Comparison of ENCODE assay signal across 16 cellular contexts in genomic region chr5:34552129-34552528, GRCh38.
DNase-seq lines count a peak whose midpoint lies in the region; ATAC-seq and TF ChIP-seq lines count a peak whose summit lies in the region.
"Had no signal": no experiment of that assay in that cellular context is flagged by ENCODE, and none has a peak within 500 bp of the region (broad histone marks: within the 10 kb centered on the region; RNA-seq: fewer than 3 reads in every experiment).

No MANE protein-coding gene starts in this region.

- CTCF ChIA-PET in activated CD8-positive, alpha-beta memory T cell treated with anti-CD3 and anti-CD28 coated beads, Interleukin-2, amount 10 ng/mL, durations not matched to agents 7 days and 5 days (lab: Charles Lee), result no interaction called here

- H3K27me3 Mint-ChIP-seq in brain, result no peaks in the 10 kb centered on the region
- H3K27me3 Mint-ChIP-seq in activated CD8-positive, alpha-beta memory T cell treated with anti-CD3 and anti-CD28 coated beads, Interleukin-2, amount 10 ng/mL, durations not matched to agents 7 days and 5 days, result peaks cover 5% of the 10 kb centered on the region

- peaks cover 7 to 8% (median 7%) of the 10 kb centered on the region in 5 experiments for H3K9me3 Mint-ChIP-seq in brain
- H3K9me3 Mint-ChIP-seq in activated CD8-positive, alpha-beta memory T cell treated with anti-CD3 and anti-CD28 coated beads, Interleukin-2, amount 10 ng/mL, durations not matched to agents 7 days and 5 days (ENCODE audit: low read depth), result peaks cover 2% of the 10 kb centered on the region
- H3K9me3 Mint-ChIP-seq: activated T-cell treated with anti-CD3 and anti-CD28 coated beads, Interleukin-2, amount 50 U/mL, for 72 hours had no signal

- peaks cover 15% of the 10 kb centered on the region for H3K4me1 Mint-ChIP-seq in brain
- no peaks in the 10 kb centered on the region for H3K4me1 Mint-ChIP-seq in activated CD8-positive, alpha-beta memory T cell treated with anti-CD3 and anti-CD28 coated beads, Interleukin-2, amount 10 ng/mL, durations not matched to agents 7 days and 5 days

- no peaks in the 10 kb centered on the region for H3K36me3 ChIP-seq in thymus (ENCODE audit: control insufficient read depth, insufficient read depth)

- no peak overlapping the region for H3K4me3 ChIP-seq in thymus (ENCODE audit: low read length)

- no peaks in the 10 kb centered on the region for H3K9me3 ChIP-seq in thymus (ENCODE audit: control insufficient read depth)

- DNase-seq in DMS 273 (lab: John Stamatoyannopoulos, UW; ENCODE audit: unreplicated experiment), result peak; percentile 36
- DNase-seq in DMS 273 treated with DMSO at 0.1 percent for 48 hours (lab: John Stamatoyannopoulos, UW), result no peak
- DNase-seq in inferior parietal cortex (ENCODE audit: extremely low spot score), result peak; percentile 40
- DNase-seq in activated CD8-positive, alpha-beta memory T cell treated with anti-CD3 and anti-CD28 coated beads, Interleukin-2, amount 10 ng/mL, durations not matched to agents 7 days and 5 days, result no peak
- no peak for DNase-seq in T-helper 2 cell
- DNase-seq: activated CD4-positive, alpha-beta T cell treated with anti-CD3 and anti-CD28 coated beads, Interleukin-2, amount 50 U/mL, for 1 hour; activated T-cell treated with anti-CD3 and anti-CD28 coated beads, Interleukin-2, amount 50 U/mL, for 72 hours; CD8-positive, alpha-beta T cell; islet precursor cell; KG1; NCI-H1694 treated with DMSO at 0.1 percent for 48 hours; NCI-H524 treated with DMSO at 0.1 percent for 48 hours had no signal

- peak overlapping the region; percentile 11 for H3K27ac ChIP-seq in thymus (ENCODE audit: low read depth)
- H3K27ac ChIP-seq: 22Rv1 had no signal

- no peaks in the 10 kb centered on the region for H3K36me3 Mint-ChIP-seq in brain
- no peaks in the 10 kb centered on the region for H3K36me3 Mint-ChIP-seq in activated CD8-positive, alpha-beta memory T cell treated with anti-CD3 and anti-CD28 coated beads, Interleukin-2, amount 10 ng/mL, durations not matched to agents 7 days and 5 days
- H3K36me3 Mint-ChIP-seq: CD8-positive, alpha-beta T cell had no signal

- no peaks in the 10 kb centered on the region for H3K27me3 ChIP-seq in thymus (ENCODE audit: control insufficient read depth, insufficient read depth)

- peak overlapping the region in 4 of 5 experiments; percentile 81 to 99 (median 93) for H3K27ac Mint-ChIP-seq in brain
- no peak overlapping the region for H3K27ac Mint-ChIP-seq in activated CD8-positive, alpha-beta memory T cell treated with anti-CD3 and anti-CD28 coated beads, Interleukin-2, amount 10 ng/mL, durations not matched to agents 7 days and 5 days
- H3K27ac Mint-ChIP-seq: activated T-cell treated with anti-CD3 and anti-CD28 coated beads, Interleukin-2, amount 50 U/mL, for 72 hours; CD8-positive, alpha-beta T cell had no signal

- ATAC-seq in HG03095 (IDR thresholded peaks at IDR 0.05; ENCODE audit: unreplicated experiment), result no peak
- no peak for ATAC-seq in activated CD8-positive, alpha-beta memory T cell treated with anti-CD3 and anti-CD28 coated beads, Interleukin-2, amount 10 ng/mL, durations not matched to agents 7 days and 5 days
- ATAC-seq: activated T-cell treated with anti-CD3 and anti-CD28 coated beads, Interleukin-2, amount 50 U/mL, for 72 hours; CD8-positive, alpha-beta T cell had no signal

- H3K4me3 Mint-ChIP-seq in brain, result peak overlapping the region in 2 of 5 experiments; percentile 27 to 40
- H3K4me3 Mint-ChIP-seq in activated CD8-positive, alpha-beta memory T cell treated with anti-CD3 and anti-CD28 coated beads, Interleukin-2, amount 10 ng/mL, durations not matched to agents 7 days and 5 days, result no peak overlapping the region
- H3K4me3 Mint-ChIP-seq: activated T-cell treated with anti-CD3 and anti-CD28 coated beads, Interleukin-2, amount 50 U/mL, for 72 hours; CD8-positive, alpha-beta T cell had no signal

- no peak for TF ChIP-seq CTCF in brain (conservative IDR thresholded peaks at IDR 0.05)

- H3K4me1 ChIP-seq in thymus (ENCODE audit: control insufficient read depth, insufficient read depth, low read length), result no peaks in the 10 kb centered on the region

- WGBS in thymus, result 84% methylated on average over 2 of the region's 2 CpGs

Comparison
In these comparisons a context has a peak if more than half of its experiments do, and no peak if none do; other contexts are left out.
1. DNase-seq: peak in DMS 273 (single experiment) and inferior parietal cortex (single experiment); none in DMS 273 treated with DMSO at 0.1 percent for 48 hours (single experiment), activated CD8-positive, alpha-beta memory T cell treated with anti-CD3 and anti-CD28 coated beads, Interleukin-2, amount 10 ng/mL, durations not matched to agents 7 days and 5 days (single experiment) and T-helper 2 cell (0 of 5).